In the genomic region with DNA sequence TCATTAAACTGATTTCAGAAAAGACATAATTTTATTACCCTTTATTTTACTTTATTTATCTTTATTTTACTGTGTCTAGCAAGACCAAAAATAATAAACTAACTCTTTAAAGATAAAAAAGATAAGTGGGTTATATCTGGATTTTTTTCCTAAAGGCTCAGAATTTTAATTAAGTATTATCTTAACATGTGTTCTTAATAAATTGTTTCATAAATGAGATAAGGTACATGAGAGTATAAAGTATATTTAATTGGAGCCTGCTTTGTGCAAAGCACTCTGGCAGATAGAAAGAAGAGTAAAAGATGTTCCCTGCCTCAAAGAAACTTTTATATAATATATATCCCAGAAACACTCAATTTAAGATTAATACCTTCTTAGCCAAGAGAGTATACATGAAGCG, we compare ENCODE assay signal across 30 cellular contexts.
"Had no signal": no experiment of that assay in that cellular context is flagged by ENCODE, and none has a peak within 500 bp of the region (broad histone marks: within the 10 kb centered on the region; RNA-seq: fewer than 3 reads in every experiment).

No MANE protein-coding gene starts in this region.

- H3K36me3 ChIP-seq: ascending aorta, breast epithelium, cardiac muscle cell, esophagus muscularis mucosa had no signal

- DNase-seq: activated CD4-positive, alpha-beta memory T cell treated with anti-CD3 and anti-CD28 coated beads, Interleukin-2, amount 10 ng/mL, durations not matched to agents 7 days and 5 days; activated CD4-positive, alpha-beta T cell treated with anti-CD3 and anti-CD28 coated beads for 1 hour; activated CD4-positive, alpha-beta T cell treated with anti-CD3 and anti-CD28 coated beads for 4 hours; activated CD4-positive, alpha-beta T cell treated with anti-CD3 and anti-CD28 coated beads, Interleukin-2, amount 10 ng/mL, durations not matched to agents 7 days and 5 days; activated CD4-positive, alpha-beta T cell treated with anti-CD3 and anti-CD28 coated beads, Interleukin-2, amount 50 U/mL, for 4 hours; activated CD8-positive, alpha-beta memory T cell treated with anti-CD3 and anti-CD28 coated beads, Interleukin-2, amount 50 U/mL, for 48 hours; activated gamma-delta T cell; activated naive CD4-positive, alpha-beta T cell; activated naive CD4-positive, alpha-beta T cell treated with anti-CD3 and anti-CD28 coated beads, Interleukin-2, amount 10 ng/mL, durations not matched to agents 7 days and 5 days; activated naive CD8-positive, alpha-beta T cell treated with anti-CD3 and anti-CD28 coated beads, Interleukin-2, amount 10 ng/mL, durations not matched to agents 7 days and 5 days; activated T-cell treated with anti-CD3 and anti-CD28 coated beads for 4 hours; activated T-cell treated with anti-CD3 and anti-CD28 coated beads, Interleukin-2, amount 50 U/mL, for 24 hours; activated T-cell treated with anti-CD3 and anti-CD28 coated beads, Interleukin-2, amount 50 U/mL, for 72 hours; central memory CD4-positive, alpha-beta T cell; cerebellar nuclear complex; dorsolateral prefrontal cortex; effector memory CD4-positive, alpha-beta T cell; endodermal cell; erythroblast; foreskin melanocyte; head of caudate nucleus; T-helper 1 cell; T-helper 17 cell; T1000 had no signal

- H3K27ac ChIP-seq: ascending aorta, breast epithelium, cardiac muscle cell, coronary artery, dorsolateral prefrontal cortex, esophagus muscularis mucosa had no signal

- H3K4me3 ChIP-seq: ascending aorta, breast epithelium, cardiac muscle cell, coronary artery, dorsolateral prefrontal cortex, esophagus muscularis mucosa had no signal

- H3K4me1 ChIP-seq: ascending aorta, breast epithelium, esophagus muscularis mucosa had no signal

- ATAC-seq: activated naive CD4-positive, alpha-beta T cell treated with anti-CD3 and anti-CD28 coated beads, Interleukin-2, amount 50 U/mL, for 72 hours; activated T-cell treated with anti-CD3 and anti-CD28 coated beads, Interleukin-2, amount 50 U/mL, for 72 hours; T-helper 17 cell had no signal

- H3K9me3 ChIP-seq: ascending aorta, breast epithelium, esophagus muscularis mucosa had no signal
